ENCODE assay signal across 28 cellular contexts in genomic region chr11:35857922-35858321, GRCh38.
"Had no signal": no experiment of that assay in that cellular context is flagged by ENCODE, and none has a peak within 500 bp of the region (broad histone marks: within the 10 kb centered on the region; RNA-seq: fewer than 3 reads in every experiment).

No MANE protein-coding gene starts in this region.

- H3K4me1 Mint-ChIP-seq: stimulated activated effector memory CD8-positive, alpha-beta T cell treated with anti-CD3 and anti-CD28 coated beads, Interleukin-12 subunit alpha, Interleukin-12 subunit beta, amount 100 ng/mL, for 72 hours; stimulated activated memory B cell treated with anti-CD40 and anti-IgM and Interleukin-4, amounts not matched to agents 10 μg/mL and 1 μg/mL and 100 μg/mL, for 72 hours; stimulated activated naive B cell treated with anti-CD40 and anti-IgM and Interleukin-4, amounts not matched to agents 10 μg/mL and 1 μg/mL and 100 μg/mL, for 72 hours had no signal

- H3K9me3 ChIP-seq: stomach, suprapubic skin, testis, thoracic aorta, thyroid gland, tibial artery, tibial nerve, transverse colon, upper lobe of left lung, upper lobe of right lung, uterus, vagina had no signal

- DNase-seq: stimulated activated CD4-positive, alpha-beta T cell treated with anti-CD3 and anti-CD28 coated beads, Interleukin-1b, Interleukin-23, amount 100 ng/mL, for 48 hours; stimulated activated CD4-positive, alpha-beta T cell treated with anti-CD3 and anti-CD28 coated beads, Interleukin-2, amount 100 ng/mL, for 24 hours; stimulated activated CD4-positive, alpha-beta T cell treated with anti-CD3 and anti-CD28 coated beads, Interleukin-2, amount 100 ng/mL, for 48 hours; stimulated activated CD4-positive, alpha-beta T cell treated with anti-CD3 and anti-CD28 coated beads, Interleukin-4, amount 100 ng/mL, for 1 hour; stimulated activated CD4-positive, alpha-beta T cell treated with anti-CD3 and anti-CD28 coated beads, Interleukin-4, amount 100 ng/mL, for 24 hours; stimulated activated CD4-positive, alpha-beta T cell treated with anti-CD3 and anti-CD28 coated beads, Interleukin-4, amount 100 ng/mL, for 4 hours; stimulated activated CD8-positive, alpha-beta memory T cell treated with anti-CD3 and anti-CD28 coated beads, Interleukin-4, amount 100 ng/mL, for 48 hours; stimulated activated naive B cell treated with anti-CD40 and anti-IgM and Interleukin-4, amounts not matched to agents 10 μg/mL and 1 μg/mL and 100 μg/mL, for 72 hours; stimulated activated naive CD4-positive, alpha-beta T cell; stimulated activated naive CD4-positive, alpha-beta T cell treated with Interleukin-2 at 50 U/mL for 16 hours; stomach; substantia nigra; testis; thyroid gland; tibial artery; transverse colon; trophoblast cell; upper lobe of left lung; upper lobe of right lung; uterus had no signal

- H3K27ac Mint-ChIP-seq: stimulated activated effector memory CD8-positive, alpha-beta T cell treated with anti-CD3 and anti-CD28 coated beads, Interleukin-12 subunit alpha, Interleukin-12 subunit beta, amount 100 ng/mL, for 72 hours; stimulated activated memory B cell treated with anti-CD40 and anti-IgM and Interleukin-4, amounts not matched to agents 10 μg/mL and 1 μg/mL and 100 μg/mL, for 72 hours; stimulated activated naive B cell treated with anti-CD40 and anti-IgM and Interleukin-4, amounts not matched to agents 10 μg/mL and 1 μg/mL and 100 μg/mL, for 72 hours; stimulated activated naive CD8-positive, alpha-beta T cell treated with anti-CD3 and anti-CD28 coated beads, Interleukin-15, Interleukin-2, amounts not matched to agents 100 ng/mL and 50 ng/mL, for 24 hours; type B pancreatic cell had no signal

- H3K36me3 ChIP-seq: stomach, suprapubic skin, thoracic aorta, thyroid gland, tibial artery, tibial nerve, transverse colon, upper lobe of left lung, upper lobe of right lung, uterus, vagina had no signal

- H3K4me3 Mint-ChIP-seq: stimulated activated effector memory CD8-positive, alpha-beta T cell treated with anti-CD3 and anti-CD28 coated beads, Interleukin-12 subunit alpha, Interleukin-12 subunit beta, amount 100 ng/mL, for 72 hours; stimulated activated memory B cell treated with anti-CD40 and anti-IgM and Interleukin-4, amounts not matched to agents 10 μg/mL and 1 μg/mL and 100 μg/mL, for 72 hours; stimulated activated naive B cell treated with anti-CD40 and anti-IgM and Interleukin-4, amounts not matched to agents 10 μg/mL and 1 μg/mL and 100 μg/mL, for 72 hours; stimulated activated naive CD8-positive, alpha-beta T cell treated with anti-CD3 and anti-CD28 coated beads, Interleukin-15, Interleukin-2, amounts not matched to agents 100 ng/mL and 50 ng/mL, for 24 hours; type B pancreatic cell had no signal

- H3K36me3 Mint-ChIP-seq: stimulated activated effector memory CD8-positive, alpha-beta T cell treated with anti-CD3 and anti-CD28 coated beads, Interleukin-12 subunit alpha, Interleukin-12 subunit beta, amount 100 ng/mL, for 72 hours; stimulated activated memory B cell treated with anti-CD40 and anti-IgM and Interleukin-4, amounts not matched to agents 10 μg/mL and 1 μg/mL and 100 μg/mL, for 72 hours; stimulated activated naive B cell treated with anti-CD40 and anti-IgM and Interleukin-4, amounts not matched to agents 10 μg/mL and 1 μg/mL and 100 μg/mL, for 72 hours; type B pancreatic cell had no signal

- H3K9me3 Mint-ChIP-seq: stimulated activated effector memory CD8-positive, alpha-beta T cell treated with anti-CD3 and anti-CD28 coated beads, Interleukin-12 subunit alpha, Interleukin-12 subunit beta, amount 100 ng/mL, for 72 hours; stimulated activated naive CD8-positive, alpha-beta T cell treated with anti-CD3 and anti-CD28 coated beads, Interleukin-15, Interleukin-2, amounts not matched to agents 100 ng/mL and 50 ng/mL, for 24 hours; type B pancreatic cell had no signal

- H3K27ac ChIP-seq: stomach, suprapubic skin, testis, thoracic aorta, thyroid gland, tibial artery, tibial nerve, transverse colon, upper lobe of left lung, upper lobe of right lung, uterus, vagina had no signal

- H3K4me1 ChIP-seq: stomach, suprapubic skin, testis, thyroid gland, tibial artery, transverse colon, upper lobe of left lung, upper lobe of right lung, uterus, vagina had no signal

- ATAC-seq: stimulated activated effector memory CD8-positive, alpha-beta T cell treated with anti-CD3 and anti-CD28 coated beads, Interleukin-12 subunit alpha, Interleukin-12 subunit beta, amount 100 ng/mL, for 72 hours; stimulated activated naive B cell treated with anti-CD40 and anti-IgM and Interleukin-4, amounts not matched to agents 10 μg/mL and 1 μg/mL and 100 μg/mL, for 72 hours; upper lobe of right lung had no signal

- H3K4me3 ChIP-seq: stomach, suprapubic skin, testis, thoracic aorta, thyroid gland, tibial artery, tibial nerve, transverse colon, upper lobe of left lung, upper lobe of right lung, uterus, vagina had no signal

- H3K27me3 ChIP-seq: stomach, suprapubic skin, testis, thyroid gland, tibial artery, tibial nerve, transverse colon, upper lobe of left lung, upper lobe of right lung, uterus, vagina had no signal
